ENCODE assay signal across 1 cellular context in genomic region chr1:32729254-32730046, GRCh38.
TF ChIP-seq lines count a peak whose summit lies in the region.

No MANE protein-coding gene starts in this region.

TF ChIP-seq in GM23338, 12 proteins besides CTCF, POLR2A, EP300 and RAD21 (continued from another document):
- no peak for TF ChIP-seq ZNF462 (CRISPR knock-in tag; IDR thresholded peaks at IDR 0.05)
- TF ChIP-seq ZNF331 (CRISPR knock-in tag; IDR thresholded peaks at IDR 0.05; ENCODE audit: low read depth): no peak
- no peak for TF ChIP-seq POLR2AphosphoS5 (IDR thresholded peaks at IDR 0.05; ENCODE audit: low read depth)
- no peak for TF ChIP-seq REST (IDR thresholded peaks at IDR 0.05; ENCODE audit: unreplicated experiment)
- no peak for TF ChIP-seq JUNB (IDR thresholded peaks at IDR 0.05; ENCODE audit: unreplicated experiment)
- no peak for TF ChIP-seq EZH2phosphoT487 (IDR thresholded peaks at IDR 0.05; ENCODE audit: unreplicated experiment)
- TF ChIP-seq, protein P1, sequence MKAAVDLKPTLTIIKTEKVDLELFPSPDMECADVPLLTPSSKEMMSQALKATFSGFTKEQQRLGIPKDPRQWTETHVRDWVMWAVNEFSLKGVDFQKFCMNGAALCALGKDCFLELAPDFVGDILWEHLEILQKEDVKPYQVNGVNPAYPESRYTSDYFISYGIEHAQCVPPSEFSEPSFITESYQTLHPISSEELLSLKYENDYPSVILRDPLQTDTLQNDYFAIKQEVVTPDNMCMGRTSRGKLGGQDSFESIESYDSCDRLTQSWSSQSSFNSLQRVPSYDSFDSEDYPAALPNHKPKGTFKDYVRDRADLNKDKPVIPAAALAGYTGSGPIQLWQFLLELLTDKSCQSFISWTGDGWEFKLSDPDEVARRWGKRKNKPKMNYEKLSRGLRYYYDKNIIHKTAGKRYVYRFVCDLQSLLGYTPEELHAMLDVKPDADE (IDR thresholded peaks at IDR 0.05): no peak
